In the genomic region with DNA sequence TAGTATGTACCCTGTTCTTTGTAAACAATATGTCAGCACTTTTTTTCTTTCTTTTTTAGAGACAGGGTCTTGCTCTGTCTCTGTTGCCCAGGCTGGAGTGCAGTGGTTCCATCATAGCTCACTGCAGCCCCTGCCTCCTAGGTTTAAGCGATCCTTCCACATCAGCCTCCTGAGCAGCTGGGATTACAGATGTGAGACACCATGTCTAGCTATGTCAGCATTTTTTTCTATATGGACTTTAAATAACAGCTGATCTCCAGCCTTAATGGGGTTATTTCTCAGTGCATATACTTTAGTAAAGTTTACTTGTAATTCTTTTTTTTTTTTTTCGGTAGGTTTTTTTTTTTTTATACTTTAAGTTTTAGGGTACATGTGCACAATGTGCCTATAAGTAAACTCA, we compare ENCODE assay signal across 32 cellular contexts. TPM values are rescaled to one million over a fixed set of nuclear protein-coding genes. Genes with fewer than 3 reads are reported as not detected.
DNase-seq lines count a peak whose midpoint lies in the region; ATAC-seq, FAIRE-seq and TF ChIP-seq lines count a peak whose summit lies in the region.
"Had no signal": no experiment of that assay in that cellular context is flagged by ENCODE, and none has a peak within 500 bp of the region (broad histone marks: within the 10 kb centered on the region; RNA-seq: fewer than 3 reads in every experiment).

No MANE protein-coding gene starts in this region.

- H3K9ac ChIP-seq in K562 (ENCODE audit: insufficient read depth in 1 of 2, low read depth in 2 of 2, low read length in 2 of 2) = no peak overlapping the region
- H3K9ac ChIP-seq in kidney (ENCODE audit: low read length in 2 of 2) = no peak overlapping the region
- H3K9ac ChIP-seq: BLaER1 had no signal

- TF ChIP-seq RAD21 in A549 (conservative IDR thresholded peaks at IDR 0.05 in 1 of 2, IDR thresholded peaks at IDR 0.05 in 1 of 2) = no peak
- no peak for TF ChIP-seq RAD21 in K562 (CRISPR knock-in tag; conservative IDR thresholded peaks at IDR 0.05 in 1 of 2, IDR thresholded peaks at IDR 0.05 in 1 of 2)

- no peak overlapping the region for H3K4me3 ChIP-seq in A549
- H3K4me3 ChIP-seq in K562 = no peak overlapping the region
- no peak overlapping the region for H3K4me3 ChIP-seq in kidney (ENCODE audit: low read length in 2 of 2)
- H3K4me3 ChIP-seq: BLaER1, GM12878 had no signal

- H3K36me3 ChIP-seq in K562 (ENCODE audit: control insufficient read depth, insufficient read depth, low read length) (no peaks in the 10 kb centered on the region), kidney (ENCODE audit: control insufficient read depth in 1 of 2, insufficient read depth in 2 of 2, low read length in 2 of 2) (peaks cover 2 to 7% of the 10 kb centered on the region in 2 donors)
- H3K36me3 ChIP-seq: BE2C, BLaER1 had no signal

- no peak overlapping the region for H3K27ac ChIP-seq in A549
- no peak overlapping the region for H3K27ac ChIP-seq in K562 (ENCODE audit: extremely low read depth, low read depth, low read length)
- H3K27ac ChIP-seq in kidney (ENCODE audit: low read depth in 2 of 2, low read length in 2 of 2) = no peak overlapping the region
- H3K27ac ChIP-seq: 22Rv1, BLaER1 had no signal

- intact Hi-C loops in K562 (cut with micrococcal nuclease) (no loop called here), kidney (cut with DNase I) (no loop called here)

- H3K79me2 ChIP-seq in K562 (ENCODE audit: control insufficient read depth, insufficient read depth, low read length) = no peaks in the 10 kb centered on the region

- POLR2A ChIA-PET in A549 (lab: Yijun Ruan, JAX) (no interaction called here), K562 (lab: Yijun Ruan, JAX) (interaction anchor here (0.6 to 0.9 kb wide), 4 partner anchors 11 to 1233 kb away, joined by 3 to 4 read pairs (median 3); no protein-coding TSS in a partner anchor)

- DNase-seq in NCI-H82 (lab: John Stamatoyannopoulos, UW) (peak; percentile 8), NCI-H82 treated with DMSO at 0.1 percent for 48 hours (lab: John Stamatoyannopoulos, UW; ENCODE audit: unreplicated experiment) (no peak), A549 (ENCODE audit: low read depth in 1 of 2, low spot score in 1 of 2) (no peak), K562 (ENCODE audit: extremely low read depth in 1 of 4, low spot score in 3 of 4) (no peak), kidney (no peak), NCI-H1930 (lab: John Stamatoyannopoulos, UW) (no peak), medulla oblongata (ENCODE audit: extremely low spot score) (no peak)
- DNase-seq: ACHN; BE2C; C1 segment of cervical spinal cord; CD4-positive, alpha-beta memory T cell; CD4-positive, CD25-positive, alpha-beta regulatory T cell; CD8-positive, alpha-beta memory T cell; COR-L47; DMS 273 treated with DMSO at 0.1 percent for 48 hours; DMS153; DMS53; DMS79; DND-41; EL; GDM1 had no signal

- no peaks in the 10 kb centered on the region for H4K20me1 ChIP-seq in K562 (replicated peaks; ENCODE audit: control insufficient read depth, insufficient read depth, low read length)
- H4K20me1 ChIP-seq: BLaER1 had no signal

- TF ChIP-seq EP300 in A549 (IDR thresholded peaks at IDR 0.05) (no peak), K562 (IDR thresholded peaks at IDR 0.05; ENCODE audit: low read length) (no peak)

- H3K4me2 ChIP-seq in A549 (no peak overlapping the region), K562 (ENCODE audit: insufficient read depth, low read length) (no peak overlapping the region)
- H3K4me2 ChIP-seq: BLaER1 had no signal

- CTCF ChIA-PET in A549 (lab: Yijun Ruan, JAX) (interaction anchor here (0.7 kb wide), 1 partner anchor 10 kb away, joined by 3 read pairs; no protein-coding TSS in a partner anchor), K562 (lab: Yijun Ruan, JAX; ENCODE audit: low intra/inter-chr PET ratio) (no interaction called here)

- H3K4me1 ChIP-seq in A549 (peaks cover 16% of the 10 kb centered on the region), K562 (replicated peaks in 1 of 2; ENCODE audit: control insufficient read depth in 2 of 2, insufficient read depth in 2 of 2, low read length in 2 of 2) (no peaks in the 10 kb centered on the region; a peak in 1 of 5 replicates), kidney (ENCODE audit: control insufficient read depth in 1 of 2, insufficient read depth in 1 of 2, low read depth in 1 of 2, low read length in 2 of 2) (no peaks in the 10 kb centered on the region)
- H3K4me1 ChIP-seq: BLaER1 had no signal

- ATAC-seq in A549 (no peak), K562 (no peak)
- ATAC-seq: GM12878 had no signal

- no TSS peak for BruUV-seq in K562 (replicated peaks; lab: Mats Ljungman, UMichigan)

- no peaks in the 10 kb centered on the region for H3K9me1 ChIP-seq in K562 (ENCODE audit: control insufficient read depth, insufficient read depth, low read length)

- no peak overlapping the region for H2AFZ ChIP-seq in K562 (ENCODE audit: low read depth, low read length)

- no peak for TF ChIP-seq POLR2A in A549 (IDR thresholded peaks at IDR 0.05; ENCODE audit: low read length)
- TF ChIP-seq POLR2A in K562 (conservative IDR thresholded peaks at IDR 0.05) = no peak

- H3K27me3 ChIP-seq in K562 (ENCODE audit: control insufficient read depth in 2 of 2, insufficient read depth in 2 of 2, low read length in 2 of 2) = no peaks in the 10 kb centered on the region
- H3K27me3 ChIP-seq: BE2C, BLaER1 had no signal

- in situ Hi-C loops in K562 (cut with MboI) = no loop called here

- H3K9me3 ChIP-seq in A549 (no peaks in the 10 kb centered on the region), K562 (replicated peaks; ENCODE audit: control insufficient read depth, insufficient read depth, low read depth, low read length) (no peaks in the 10 kb centered on the region), kidney (ENCODE audit: control insufficient read depth in 1 of 2, low read length in 2 of 2) (no peaks in the 10 kb centered on the region)
- H3K9me3 ChIP-seq: BE2C, BLaER1 had no signal

- WGBS in A549 (ENCODE audit: missing lambda C conversion rate) = 86% methylated on average over 2 of the region's 2 CpGs
- WGBS in K562 (ENCODE audit: insufficient coverage, low coverage, missing lambda C conversion rate) = 75% methylated on average over 1 of the region's 2 CpGs

- TF ChIP-seq CTCF in A549 (IDR thresholded peaks at IDR 0.05) = no peak
- no peak for TF ChIP-seq CTCF in K562 (IDR thresholded peaks at IDR 0.05 in 2 of 3, conservative IDR thresholded peaks at IDR 0.05 in 1 of 3; ENCODE audit: insufficient read depth in 2 of 3, low read depth in 1 of 3, low read length in 3 of 3)
- TF ChIP-seq CTCF in kidney (IDR thresholded peaks at IDR 0.05; ENCODE audit: borderline replicate concordance, extremely low read depth, insufficient read depth) = no peak

- FAIRE-seq in A549 (lab: Jason Lieb, UNC) = no peak
- FAIRE-seq in K562 (lab: Jason Lieb, UNC) = no peak
- FAIRE-seq in kidney (lab: Jason Lieb, UNC) = peak; percentile 33
- FAIRE-seq: GM12878, GM12892, GM18507 had no signal

RNA-seq across cellular contexts. Expression of a gene that starts 26.6 kb away (rescaled TPM):
- not detected in 2 replicates for polyA plus RNA-seq in A549 (2011; rRNA removed)
- 0.01 TPM in 2 replicates for polyA plus RNA-seq in A549 (2012; cell fraction: cytosol; rRNA removed)
- not detected in 2 replicates for polyA plus RNA-seq in A549 (2012; cell fraction: nucleus; rRNA removed)
- not detected in 3 replicates for polyA plus RNA-seq in A549 (2017; fragmentation: RNase III; extraction: RNeasy Plus Mini Kit Qiagen cat#74134 plus additional on column Dnase treatment)
- not detected in 2 replicates for polyA minus RNA-seq in A549 (2011; rRNA and poly(A)+ RNA removed)
- not detected in 2 replicates for total RNA-seq in K562 (2011; cell fraction: chromatin; rRNA removed; ENCODE audit: low replicate concordance)
- total RNA-seq in K562 (2011; cell fraction: nucleolus; rRNA removed) = not detected in 2 replicates
- total RNA-seq in K562 (2011; cell fraction: nucleoplasm; rRNA removed) = not detected in 2 replicates
- not detected in 2 replicates for total RNA-seq in K562 (2014; rRNA removed)
- total RNA-seq in K562 (2014; rRNA removed; fragmentation: Illumina TruSeq; extraction: Trizol) = not detected in 2 replicates
- total RNA-seq in K562 (2015; rRNA removed; fragmentation: Illumina TruSeq; extraction: Trizol) = not detected in 2 replicates
- not detected in 2 replicates for total RNA-seq in K562 (2021)
- polyA plus RNA-seq in K562 (2011; rRNA removed) = not detected in 2 replicates
- not detected in 2 replicates for polyA plus RNA-seq in K562 (2011; cell fraction: cytosol; rRNA removed)
- polyA plus RNA-seq in K562 (2011; cell fraction: nucleus; rRNA removed) = not detected in 2 replicates
- polyA plus RNA-seq in K562 (2012) = 0.03 and 0.05 TPM in 2 replicates
- not detected in 2 replicates for polyA plus RNA-seq in K562 (2014; fragmentation: Illumina TruSeq; extraction: Trizol)
- under 1 TPM; 0.01 TPM for polyA plus RNA-seq in K562 (2014; fragmentation: Nextera tagmentation; extraction: Ambion mirVana)
- polyA plus RNA-seq in K562 (2014; rRNA removed) = not detected in 2 replicates
- not detected in 2 replicates for polyA minus RNA-seq in K562 (2011; rRNA and poly(A)+ RNA removed)
- polyA minus RNA-seq in K562 (2011; cell fraction: cytosol; rRNA and poly(A)+ RNA removed) = not detected in 2 replicates
- polyA minus RNA-seq in K562 (2011; cell fraction: nucleus; rRNA and poly(A)+ RNA removed) = not detected in 2 replicates
- total RNA-seq in kidney = not detected
- not detected for polyA plus RNA-seq in kidney (ENCODE audit: insufficient read depth, low read depth, low replicate concordance)
- total RNA-seq: A172; A673; CD4-positive, alpha-beta memory T cell; CD4-positive, CD25-positive, alpha-beta regulatory T cell; CD8-positive, alpha-beta memory T cell; Daoy; G401; GM12878 had no signal
- polyA plus RNA-seq: AG04450; CD14-positive monocyte; CD4-positive, alpha-beta memory T cell; CD4-positive, CD25-positive, alpha-beta regulatory T cell; CD8-positive, alpha-beta memory T cell; GM12878 had no signal

RNA-seq across cellular contexts. Expression of a gene that starts 26.8 kb away (rescaled TPM):
- polyA plus RNA-seq in A549 (2011; rRNA removed) = not detected in 2 replicates
- polyA plus RNA-seq in A549 (2012; cell fraction: cytosol; rRNA removed) = not detected in 2 replicates
- not detected in 2 replicates for polyA plus RNA-seq in A549 (2012; cell fraction: nucleus; rRNA removed)
- polyA plus RNA-seq in A549 (2017; fragmentation: RNase III; extraction: RNeasy Plus Mini Kit Qiagen cat#74134 plus additional on column Dnase treatment) = not detected in 3 replicates
- polyA minus RNA-seq in A549 (2011; rRNA and poly(A)+ RNA removed) = not detected in 2 replicates
- not detected in 2 replicates for total RNA-seq in K562 (2011; cell fraction: chromatin; rRNA removed; ENCODE audit: low replicate concordance)
- not detected in 2 replicates for total RNA-seq in K562 (2011; cell fraction: nucleolus; rRNA removed)
- not detected in 2 replicates for total RNA-seq in K562 (2011; cell fraction: nucleoplasm; rRNA removed)
- not detected in 2 replicates for total RNA-seq in K562 (2014; rRNA removed)
- not detected in 2 replicates for total RNA-seq in K562 (2014; rRNA removed; fragmentation: Illumina TruSeq; extraction: Trizol)
- not detected in 2 replicates for total RNA-seq in K562 (2015; rRNA removed; fragmentation: Illumina TruSeq; extraction: Trizol)
- total RNA-seq in K562 (2021) = not detected in 2 replicates
- polyA plus RNA-seq in K562 (2011; rRNA removed) = not detected in 2 replicates
- polyA plus RNA-seq in K562 (2011; cell fraction: cytosol; rRNA removed) = not detected in 2 replicates
- not detected in 2 replicates for polyA plus RNA-seq in K562 (2011; cell fraction: nucleus; rRNA removed)
- polyA plus RNA-seq in K562 (2012) = 0.01 TPM in 1 of 2 replicates, not detected in the other
- not detected in 2 replicates for polyA plus RNA-seq in K562 (2014; fragmentation: Illumina TruSeq; extraction: Trizol)
- polyA plus RNA-seq in K562 (2014; fragmentation: Nextera tagmentation; extraction: Ambion mirVana) = not detected
- not detected in 2 replicates for polyA plus RNA-seq in K562 (2014; rRNA removed)
- not detected in 2 replicates for polyA minus RNA-seq in K562 (2011; rRNA and poly(A)+ RNA removed)
- polyA minus RNA-seq in K562 (2011; cell fraction: cytosol; rRNA and poly(A)+ RNA removed) = not detected in 2 replicates
- not detected in 2 replicates for polyA minus RNA-seq in K562 (2011; cell fraction: nucleus; rRNA and poly(A)+ RNA removed)
- 0.13 TPM for total RNA-seq in kidney
- polyA plus RNA-seq in kidney (ENCODE audit: insufficient read depth, low read depth, low replicate concordance) = 0.09 TPM
- total RNA-seq: A172; A673; CD4-positive, alpha-beta memory T cell; CD4-positive, CD25-positive, alpha-beta regulatory T cell; CD8-positive, alpha-beta memory T cell; Daoy; G401; GM12878 had no signal
- polyA plus RNA-seq: AG04450; CD14-positive monocyte; CD8-positive, alpha-beta memory T cell; GM12878 had no signal

RNA-seq across cellular contexts. Expression of a gene that starts 38.2 kb away (rescaled TPM):
- polyA plus RNA-seq in A549 (2011; rRNA removed) (33.5 and 44.3 TPM in 2 replicates), A549 (2017; fragmentation: RNase III; extraction: RNeasy Plus Mini Kit Qiagen cat#74134 plus additional on column Dnase treatment) (22.2 to 28.2 TPM (median 23.7 TPM) in 3 replicates), K562 (2011; rRNA removed) (33.3 and 42.2 TPM in 2 replicates), K562 (2014; fragmentation: Illumina TruSeq; extraction: Trizol) (20.3 and 22.5 TPM in 2 replicates), K562 (2014; fragmentation: Nextera tagmentation; extraction: Ambion mirVana) (10 to 100 TPM; 37.5 to 40.0 TPM), K562 (2014; rRNA removed) (25.3 and 26.3 TPM in 2 replicates), kidney (ENCODE audit: insufficient read depth, low read depth, low replicate concordance) (54.4 TPM)
- polyA plus RNA-seq in A549 (2012; cell fraction: cytosol; rRNA removed) = 7.9 and 8.8 TPM in 2 replicates
- polyA plus RNA-seq in A549 (2012; cell fraction: nucleus; rRNA removed) = 3.1 and 5.9 TPM in 2 replicates
- polyA minus RNA-seq in A549 (2011; rRNA and poly(A)+ RNA removed) = 6.5 and 6.7 TPM in 2 replicates
- total RNA-seq in K562 (2011; cell fraction: chromatin; rRNA removed; ENCODE audit: low replicate concordance) = 10.0 and 39.4 TPM in 2 replicates
- total RNA-seq in K562 (2011; cell fraction: nucleolus; rRNA removed) = 5.7 and 9.2 TPM in 2 replicates
- 15.2 and 21.2 TPM in 2 replicates for total RNA-seq in K562 (2011; cell fraction: nucleoplasm; rRNA removed)
- total RNA-seq in K562 (2014; rRNA removed) (12.4 and 23.8 TPM in 2 replicates), K562 (2014; rRNA removed; fragmentation: Illumina TruSeq; extraction: Trizol) (25.8 and 28.3 TPM in 2 replicates), K562 (2015; rRNA removed; fragmentation: Illumina TruSeq; extraction: Trizol) (20.2 and 25.3 TPM in 2 replicates), K562 (2021) (12.5 and 14.1 TPM in 2 replicates), kidney (41.5 TPM)
- polyA plus RNA-seq in K562 (2011; cell fraction: cytosol; rRNA removed) = 4.6 and 12.2 TPM in 2 replicates
- polyA plus RNA-seq in K562 (2011; cell fraction: nucleus; rRNA removed) = 13.0 and 23.1 TPM in 2 replicates
- polyA plus RNA-seq in K562 (2012) = 12.7 and 24.7 TPM in 2 replicates
- polyA minus RNA-seq in K562 (2011; rRNA and poly(A)+ RNA removed) = 21.3 and 23.2 TPM in 2 replicates
- 2.5 and 10.7 TPM in 2 replicates for polyA minus RNA-seq in K562 (2011; cell fraction: cytosol; rRNA and poly(A)+ RNA removed)
- 11.8 and 20.4 TPM in 2 replicates for polyA minus RNA-seq in K562 (2011; cell fraction: nucleus; rRNA and poly(A)+ RNA removed)
